ENCODE assay signal across 8 cellular contexts in genomic region chr1:235865565-235866206, GRCh38. TPM values are rescaled to one million over a fixed set of nuclear protein-coding genes. Genes with fewer than 3 reads are reported as not detected.
DNase-seq lines count a peak whose midpoint lies in the region; ATAC-seq and TF ChIP-seq lines count a peak whose summit lies in the region.

No MANE protein-coding gene starts in this region.

- H2BK15ac ChIP-seq in IMR-90 (ENCODE audit: low read depth, low read length) = 0 out of 3 replicates have a peak overlapping the region, but pooled peaks have one; percentile 9

- H3K9me3 ChIP-seq in IMR-90 (ENCODE audit: control insufficient read depth, insufficient read depth, low read length) = no peaks in the 10 kb centered on the region

- H3K36me3 Mint-ChIP-seq in activated T-cell treated with anti-CD3 and anti-CD28 coated beads, Interleukin-2, amount 50 U/mL, for 4 hours (ENCODE audit: insufficient read depth) = peaks cover 12% of the 10 kb centered on the region
- H3K36me3 Mint-ChIP-seq in brain (no peaks in the 10 kb centered on the region), mesothelial cell of epicardium (no peaks in the 10 kb centered on the region)

- peak overlapping the region; percentile 92 for H3K4me3 ChIP-seq in IMR-90 (ENCODE audit: insufficient read depth, low read depth, low read length)

- peak overlapping the region; percentile 95 for H3K4me3 Mint-ChIP-seq in activated T-cell treated with anti-CD3 and anti-CD28 coated beads, Interleukin-2, amount 50 U/mL, for 4 hours
- H3K4me3 Mint-ChIP-seq in brain = peak overlapping the region; percentile 92 to 100 (median 98)
- peak overlapping the region; percentile 94 for H3K4me3 Mint-ChIP-seq in mesothelial cell of epicardium

- no peaks in the 10 kb centered on the region for H3K9me3 Mint-ChIP-seq in activated T-cell treated with anti-CD3 and anti-CD28 coated beads, Interleukin-2, amount 50 U/mL, for 4 hours
- H3K9me3 Mint-ChIP-seq in brain (no peaks in the 10 kb centered on the region), mesothelial cell of epicardium (no peaks in the 10 kb centered on the region)

- no peak for TF ChIP-seq POLR2A in IMR-90 (IDR thresholded peaks at IDR 0.05; ENCODE audit: low read depth, low read length)

- H2AFZ ChIP-seq in IMR-90 (replicated peaks; ENCODE audit: low read length, poor library complexity) = peak overlapping the region; percentile 85

- 0% methylated on average over 4 of the region's 16 CpGs; no CpG with 5 or more reads in 1 of the 2 experiments for WGBS in IMR-90 (ENCODE audit: extremely low coverage in 2 of 2, insufficient read length in 1 of 2), 2 experiments

- H4K8ac ChIP-seq in IMR-90 (ENCODE audit: low read depth in 2 of 2, low read length in 2 of 2) = 0 out of 4 replicates have a peak overlapping the region, but pooled peaks of 1 of the 2 experiments have one; percentile 24

- DNase-seq in activated T-cell treated with anti-CD3 and anti-CD28 coated beads, Interleukin-2, amount 50 U/mL, for 4 hours = no peak
- no peak for DNase-seq in activated T-cell treated with anti-CD3 and anti-CD28 coated beads, Interleukin-2, amount 50 U/mL, for 48 hours
- DNase-seq in IMR-90 = no peak
- DNase-seq in mesothelial cell of epicardium (ENCODE audit: low spot score in 2 of 2, unreplicated experiment in 2 of 2) = no peak
- DNase-seq in epidermal melanocyte (ENCODE audit: insufficient read length, low spot score) = no peak
- DNase-seq in NCI-H1092 treated with DMSO at 0.1 percent for 48 hours (lab: John Stamatoyannopoulos, UW) = no peak
- DNase-seq in NCI-H748 (lab: John Stamatoyannopoulos, UW; ENCODE audit: unreplicated experiment) = no peak

- CTCF ChIA-PET in IMR-90 (lab: Yijun Ruan, JAX) = interaction anchor here (0.6 to 2.2 kb wide), 8 partner anchors 11 to 361 kb away, joined by 3 to 27 read pairs (median 4); no protein-coding TSS in a partner anchor

- H4K20me1 ChIP-seq in IMR-90 (ENCODE audit: insufficient read depth, low read length) = no peaks in the 10 kb centered on the region; the same call in 1 of the 2 replicates

- peak overlapping the region; percentile 21; the same call in 1 of the 2 replicates for H3K56ac ChIP-seq in IMR-90 (ENCODE audit: extremely low read depth, insufficient read depth, low read length)

- no peak overlapping the region for H2BK20ac ChIP-seq in IMR-90 (ENCODE audit: low read depth, low read length)

- H2BK120ac ChIP-seq in IMR-90 (ENCODE audit: low read depth, low read length) = 0 out of 2 replicates have a peak overlapping the region, but pooled peaks have one; percentile 45

- no TSS peak for BruUV-seq in IMR-90 (replicated peaks; lab: Mats Ljungman, UMichigan)

- intact Hi-C loops in IMR-90 (cut with micrococcal nuclease) = loop anchor here (1.0 to 2.0 kb wide), 2 partner anchors 106 to 199 kb away; partner anchors contain the start of gene NID1

- no peak for ATAC-seq in activated T-cell treated with anti-CD3 and anti-CD28 coated beads, Interleukin-2, amount 50 U/mL, for 4 hours
- ATAC-seq in IMR-90 (ENCODE audit: low read depth) = no peak

- dilution Hi-C loops in IMR-90 (cut with HindIII; ENCODE audit: low sequenced_read_pairs, unreplicated experiment) = no loop called here

- peak overlapping the region; percentile 78; the same call in 1 of the 2 replicates for H3K23ac ChIP-seq in IMR-90 (ENCODE audit: low read depth, low read length)

- H3K27me3 ChIP-seq in IMR-90 (ENCODE audit: control insufficient read depth, insufficient read depth, low read length) = no peaks in the 10 kb centered on the region

- peak overlapping the region; percentile 71 for H2AK9ac ChIP-seq in IMR-90 (replicated peaks; ENCODE audit: low read depth, low read length, poor library complexity)

- H3K4me2 ChIP-seq in IMR-90 (ENCODE audit: low read depth, low read length) = peak overlapping the region; percentile 84

- H3K14ac ChIP-seq in IMR-90 (replicated peaks; ENCODE audit: low read depth, low read length) = peak overlapping the region; percentile 62; the same call in 1 of the 2 replicates

- peak overlapping the region; percentile 89 to 99 (median 97) for H3K27ac Mint-ChIP-seq in brain
- peak overlapping the region; percentile 89 for H3K27ac Mint-ChIP-seq in mesothelial cell of epicardium

- H4K5ac ChIP-seq in IMR-90 (ENCODE audit: low read depth, low read length) = no peak overlapping the region

- no peak overlapping the region for H4K91ac ChIP-seq in IMR-90 (ENCODE audit: insufficient read depth, low read depth, low read length)

- peaks cover 5% of the 10 kb centered on the region; the same call in 1 of the 2 replicates for H3K4me1 ChIP-seq in IMR-90 (ENCODE audit: control insufficient read depth, insufficient read depth, low read length)

- no peak overlapping the region for H2AK5ac ChIP-seq in IMR-90 (ENCODE audit: low read depth, low read length)

- in situ Hi-C loops in IMR-90 (cut with MboI; ENCODE audit: low sequenced_read_pairs) = no loop called here

- H3K9me1 ChIP-seq in IMR-90 (ENCODE audit: insufficient read depth, low read length) = peaks cover 6% of the 10 kb centered on the region; the same call in 1 of the 2 replicates

- no peak overlapping the region for H3K18ac ChIP-seq in IMR-90 (ENCODE audit: low read depth, low read length)

- H3K4me1 Mint-ChIP-seq in activated T-cell treated with anti-CD3 and anti-CD28 coated beads, Interleukin-2, amount 50 U/mL, for 4 hours (ENCODE audit: low read depth) = peaks cover 57% of the 10 kb centered on the region
- H3K4me1 Mint-ChIP-seq in brain (peaks cover 44% of the 10 kb centered on the region), mesothelial cell of epicardium (peaks cover 16% of the 10 kb centered on the region)

- TF ChIP-seq RAD21 in IMR-90 (IDR thresholded peaks at IDR 0.05; ENCODE audit: low read length) = no peak

- H2BK5ac ChIP-seq in IMR-90 (ENCODE audit: low read depth, low read length, poor library complexity, severe bottlenecking) = no peak overlapping the region

- H3K9ac ChIP-seq in IMR-90 (ENCODE audit: low read depth, low read length) = peak overlapping the region; percentile 56

- TF ChIP-seq CTCF in IMR-90 (conservative IDR thresholded peaks at IDR 0.05; ENCODE audit: low read depth, low read length) (no peak), brain (conservative IDR thresholded peaks at IDR 0.05) (no peak), mesothelial cell of epicardium (IDR thresholded peaks at IDR 0.05; ENCODE audit: unreplicated experiment) (no peak)

- H3K4ac ChIP-seq in IMR-90 (ENCODE audit: low read depth, low read length) = no peak overlapping the region

- H3K79me1 ChIP-seq in IMR-90 (ENCODE audit: low read depth in 1 of 2, low read length in 2 of 2) = peaks cover 16 to 35% of the 10 kb centered on the region in 2 experiments

- H3K27me3 Mint-ChIP-seq in activated T-cell treated with anti-CD3 and anti-CD28 coated beads, Interleukin-2, amount 50 U/mL, for 4 hours (ENCODE audit: low read depth) = no peaks in the 10 kb centered on the region
- H3K27me3 Mint-ChIP-seq in brain (peaks cover 16% of the 10 kb centered on the region), mesothelial cell of epicardium (ENCODE audit: low read depth) (peaks cover 15% of the 10 kb centered on the region)

- peak overlapping the region; percentile 10; the same call in 1 of the 2 replicates for H3K27ac ChIP-seq in IMR-90 (ENCODE audit: insufficient read depth, low read length)

- no peaks in the 10 kb centered on the region for H3K36me3 ChIP-seq in IMR-90 (ENCODE audit: control insufficient read depth, insufficient read depth, low read length)

- POLR2A ChIA-PET in IMR-90 (lab: Charles Lee; ENCODE audit: unreplicated experiment) = interaction anchor here (1.0 to 1.5 kb wide), 2 partner anchors 51 to 106 kb away, joined by 3 to 5 read pairs; no protein-coding TSS in a partner anchor

TF ChIP-seq in IMR-90, 13 proteins besides CTCF, POLR2A, EP300 and RAD21:
- no peak for TF ChIP-seq MXI1 (IDR thresholded peaks at IDR 0.05; ENCODE audit: borderline replicate concordance, low read depth, low read length)
- TF ChIP-seq, protein P1, sequence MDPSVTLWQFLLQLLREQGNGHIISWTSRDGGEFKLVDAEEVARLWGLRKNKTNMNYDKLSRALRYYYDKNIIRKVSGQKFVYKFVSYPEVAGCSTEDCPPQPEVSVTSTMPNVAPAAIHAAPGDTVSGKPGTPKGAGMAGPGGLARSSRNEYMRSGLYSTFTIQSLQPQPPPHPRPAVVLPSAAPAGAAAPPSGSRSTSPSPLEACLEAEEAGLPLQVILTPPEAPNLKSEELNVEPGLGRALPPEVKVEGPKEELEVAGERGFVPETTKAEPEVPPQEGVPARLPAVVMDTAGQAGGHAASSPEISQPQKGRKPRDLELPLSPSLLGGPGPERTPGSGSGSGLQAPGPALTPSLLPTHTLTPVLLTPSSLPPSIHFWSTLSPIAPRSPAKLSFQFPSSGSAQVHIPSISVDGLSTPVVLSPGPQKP (IDR thresholded peaks at IDR 0.05; ENCODE audit: borderline replicate concordance, low read depth, low read length) = no peak

RNA-seq across cellular contexts. Expression of gene LYST, which starts 1.0 kb away (rescaled TPM):
- total RNA-seq in activated T-cell treated with anti-CD3 and anti-CD28 coated beads, Interleukin-2, amount 50 U/mL, for 4 hours = 10 to 100 TPM; 30.3 to 35.2 (median 33.7) TPM
- total RNA-seq in IMR-90 (2012; rRNA removed) = 7.2 and 8.3 TPM in 2 replicates
- 2.2 TPM in 2 replicates for polyA plus RNA-seq in IMR-90 (2012; rRNA removed)
- polyA plus RNA-seq in IMR-90 (2012; cell fraction: cytosol; rRNA removed) = 0.53 and 0.82 TPM in 2 replicates
- polyA plus RNA-seq in IMR-90 (2012; cell fraction: nucleus; rRNA removed; ENCODE audit: low replicate concordance) = 0.97 and 7.2 TPM in 2 replicates
- polyA plus RNA-seq in brain (ENCODE audit: insufficient read depth, low read depth, low replicate concordance) = 2.2 TPM
- 6.6 to 8.0 TPM (median 7.2 TPM) in 3 replicates for total RNA-seq in mesothelial cell of epicardium
